7 cellular contexts compared by ENCODE assay signal in genomic region chr5:42898760-42899159, GRCh38.
"Had no signal": no experiment of that assay in that cellular context is flagged by ENCODE, and none has a peak within 500 bp of the region (broad histone marks: within the 10 kb centered on the region; RNA-seq: fewer than 3 reads in every experiment).

No MANE protein-coding gene starts in this region.

- H3K4me1 ChIP-seq: HAP-1 had no signal

- H3K27ac ChIP-seq: GM23248 had no signal

- DNase-seq: GM23248, GOT3, H7, HFFc6, IMR-90 had no signal

- ATAC-seq: HCT116 had no signal

- H3K9ac ChIP-seq: GM23248 had no signal

- H3K36me3 ChIP-seq: HAP-1 had no signal

- H2AFZ ChIP-seq: GM23248 had no signal

- H3K9me3 ChIP-seq: HAP-1 had no signal

- H3K4me3 ChIP-seq: GM23248, HAP-1 had no signal
